ENCODE assay signal across 1 cellular context in genomic region chr1:26412180-26412840, GRCh38.
A peak's percentile ranks its signal among the peaks of the same experiment; 100 is the strongest.
TF ChIP-seq lines count a peak whose summit lies in the region.

No MANE protein-coding gene starts in this region.

TF ChIP-seq in WTC11, 78 proteins besides CTCF, POLR2A, EP300 and RAD21 (continued from another document and continues in another):
- TF ChIP-seq, protein P1, sequence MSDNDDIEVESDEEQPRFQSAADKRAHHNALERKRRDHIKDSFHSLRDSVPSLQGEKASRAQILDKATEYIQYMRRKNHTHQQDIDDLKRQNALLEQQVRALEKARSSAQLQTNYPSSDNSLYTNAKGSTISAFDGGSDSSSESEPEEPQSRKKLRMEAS (CRISPR knock-in tag; IDR thresholded peaks at IDR 0.05) = no peak
- TF ChIP-seq ZNF396 (CRISPR knock-in tag; IDR thresholded peaks at IDR 0.05; ENCODE audit: borderline replicate concordance) = no peak
- TF ChIP-seq ZNF138 (CRISPR knock-in tag; conservative IDR thresholded peaks at IDR 0.05) = no peak
- TF ChIP-seq GTF2I (CRISPR knock-in tag; conservative IDR thresholded peaks at IDR 0.05) = no peak
- no peak; the same call in 1 of the 2 replicates for TF ChIP-seq ZNF219 (CRISPR knock-in tag; IDR thresholded peaks at IDR 0.05; ENCODE audit: borderline replicate concordance)
- no peak; the same call in 1 of the 2 replicates for TF ChIP-seq NR3C1 (CRISPR knock-in tag; conservative IDR thresholded peaks at IDR 0.05; ENCODE audit: low read depth)
- no peak for TF ChIP-seq ATF2 (CRISPR knock-in tag; IDR thresholded peaks at IDR 0.05; ENCODE audit: borderline replicate concordance, low read depth)
- no peak for TF ChIP-seq SOX15 (CRISPR knock-in tag; IDR thresholded peaks at IDR 0.05)
- TF ChIP-seq USF2 (CRISPR knock-in tag; IDR thresholded peaks at IDR 0.05) = peak; percentile 52; the same call in 1 of the 2 replicates
- no peak for TF ChIP-seq PREB (CRISPR knock-in tag; IDR thresholded peaks at IDR 0.05; ENCODE audit: borderline replicate concordance)
- no peak for TF ChIP-seq ZBTB43 (CRISPR knock-in tag; IDR thresholded peaks at IDR 0.05)
- TF ChIP-seq MXD4 (CRISPR knock-in tag; IDR thresholded peaks at IDR 0.05; ENCODE audit: borderline replicate concordance) = no peak
- no peak for TF ChIP-seq AFF4 (CRISPR knock-in tag; IDR thresholded peaks at IDR 0.05; ENCODE audit: borderline replicate concordance)
- no peak for TF ChIP-seq PRDM15 (CRISPR knock-in tag; IDR thresholded peaks at IDR 0.05)
- no peak for TF ChIP-seq TEAD4 (CRISPR knock-in tag; IDR thresholded peaks at IDR 0.05)
- no peak for TF ChIP-seq ATF1 (CRISPR knock-in tag; IDR thresholded peaks at IDR 0.05)
- TF ChIP-seq, protein P2, sequence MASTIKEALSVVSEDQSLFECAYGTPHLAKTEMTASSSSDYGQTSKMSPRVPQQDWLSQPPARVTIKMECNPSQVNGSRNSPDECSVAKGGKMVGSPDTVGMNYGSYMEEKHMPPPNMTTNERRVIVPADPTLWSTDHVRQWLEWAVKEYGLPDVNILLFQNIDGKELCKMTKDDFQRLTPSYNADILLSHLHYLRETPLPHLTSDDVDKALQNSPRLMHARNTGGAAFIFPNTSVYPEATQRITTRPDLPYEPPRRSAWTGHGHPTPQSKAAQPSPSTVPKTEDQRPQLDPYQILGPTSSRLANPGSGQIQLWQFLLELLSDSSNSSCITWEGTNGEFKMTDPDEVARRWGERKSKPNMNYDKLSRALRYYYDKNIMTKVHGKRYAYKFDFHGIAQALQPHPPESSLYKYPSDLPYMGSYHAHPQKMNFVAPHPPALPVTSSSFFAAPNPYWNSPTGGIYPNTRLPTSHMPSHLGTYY (CRISPR knock-in tag; IDR thresholded peaks at IDR 0.05) = 0 out of 2 replicates have a peak, but pooled peaks have one; percentile 22
- no peak for TF ChIP-seq CBFB (CRISPR knock-in tag; IDR thresholded peaks at IDR 0.05; ENCODE audit: low read depth)
- TF ChIP-seq, protein P3, sequence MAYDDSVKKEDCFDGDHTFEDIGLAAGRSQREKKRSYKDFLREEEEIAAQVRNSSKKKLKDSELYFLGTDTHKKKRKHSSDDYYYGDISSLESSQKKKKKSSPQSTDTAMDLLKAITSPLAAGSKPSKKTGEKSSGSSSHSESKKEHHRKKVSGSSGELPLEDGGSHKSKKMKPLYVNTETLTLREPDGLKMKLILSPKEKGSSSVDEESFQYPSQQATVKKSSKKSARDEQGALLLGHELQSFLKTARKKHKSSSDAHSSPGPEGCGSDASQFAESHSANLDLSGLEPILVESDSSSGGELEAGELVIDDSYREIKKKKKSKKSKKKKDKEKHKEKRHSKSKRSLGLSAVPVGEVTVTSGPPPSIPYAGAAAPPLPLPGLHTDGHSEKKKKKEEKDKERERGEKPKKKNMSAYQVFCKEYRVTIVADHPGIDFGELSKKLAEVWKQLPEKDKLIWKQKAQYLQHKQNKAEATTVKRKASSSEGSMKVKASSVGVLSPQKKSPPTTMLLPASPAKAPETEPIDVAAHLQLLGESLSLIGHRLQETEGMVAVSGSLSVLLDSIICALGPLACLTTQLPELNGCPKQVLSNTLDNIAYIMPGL (CRISPR knock-in tag; IDR thresholded peaks at IDR 0.05) = no peak
- no peak for TF ChIP-seq ZNF317 (CRISPR knock-in tag; IDR thresholded peaks at IDR 0.05; ENCODE audit: borderline replicate concordance, low read depth)
- peak; percentile 64; the same call in 1 of the 2 replicates for TF ChIP-seq ZBTB21 (CRISPR knock-in tag; IDR thresholded peaks at IDR 0.05; ENCODE audit: borderline replicate concordance)
- TF ChIP-seq ZMAT4 (CRISPR knock-in tag; IDR thresholded peaks at IDR 0.05) = no peak
- TF ChIP-seq, protein P4, sequence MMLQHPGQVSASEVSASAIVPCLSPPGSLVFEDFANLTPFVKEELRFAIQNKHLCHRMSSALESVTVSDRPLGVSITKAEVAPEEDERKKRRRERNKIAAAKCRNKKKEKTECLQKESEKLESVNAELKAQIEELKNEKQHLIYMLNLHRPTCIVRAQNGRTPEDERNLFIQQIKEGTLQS (CRISPR knock-in tag; conservative IDR thresholded peaks at IDR 0.05) = no peak
- TF ChIP-seq, protein P5, sequence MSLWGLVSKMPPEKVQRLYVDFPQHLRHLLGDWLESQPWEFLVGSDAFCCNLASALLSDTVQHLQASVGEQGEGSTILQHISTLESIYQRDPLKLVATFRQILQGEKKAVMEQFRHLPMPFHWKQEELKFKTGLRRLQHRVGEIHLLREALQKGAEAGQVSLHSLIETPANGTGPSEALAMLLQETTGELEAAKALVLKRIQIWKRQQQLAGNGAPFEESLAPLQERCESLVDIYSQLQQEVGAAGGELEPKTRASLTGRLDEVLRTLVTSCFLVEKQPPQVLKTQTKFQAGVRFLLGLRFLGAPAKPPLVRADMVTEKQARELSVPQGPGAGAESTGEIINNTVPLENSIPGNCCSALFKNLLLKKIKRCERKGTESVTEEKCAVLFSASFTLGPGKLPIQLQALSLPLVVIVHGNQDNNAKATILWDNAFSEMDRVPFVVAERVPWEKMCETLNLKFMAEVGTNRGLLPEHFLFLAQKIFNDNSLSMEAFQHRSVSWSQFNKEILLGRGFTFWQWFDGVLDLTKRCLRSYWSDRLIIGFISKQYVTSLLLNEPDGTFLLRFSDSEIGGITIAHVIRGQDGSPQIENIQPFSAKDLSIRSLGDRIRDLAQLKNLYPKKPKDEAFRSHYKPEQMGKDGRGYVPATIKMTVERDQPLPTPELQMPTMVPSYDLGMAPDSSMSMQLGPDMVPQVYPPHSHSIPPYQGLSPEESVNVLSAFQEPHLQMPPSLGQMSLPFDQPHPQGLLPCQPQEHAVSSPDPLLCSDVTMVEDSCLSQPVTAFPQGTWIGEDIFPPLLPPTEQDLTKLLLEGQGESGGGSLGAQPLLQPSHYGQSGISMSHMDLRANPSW (CRISPR knock-in tag; conservative IDR thresholded peaks at IDR 0.05; ENCODE audit: low read depth) = no peak
- TF ChIP-seq SMAD4 (CRISPR knock-in tag; IDR thresholded peaks at IDR 0.05) = 0 out of 2 replicates have a peak, but pooled peaks have one; percentile 14
- TF ChIP-seq, protein P6, sequence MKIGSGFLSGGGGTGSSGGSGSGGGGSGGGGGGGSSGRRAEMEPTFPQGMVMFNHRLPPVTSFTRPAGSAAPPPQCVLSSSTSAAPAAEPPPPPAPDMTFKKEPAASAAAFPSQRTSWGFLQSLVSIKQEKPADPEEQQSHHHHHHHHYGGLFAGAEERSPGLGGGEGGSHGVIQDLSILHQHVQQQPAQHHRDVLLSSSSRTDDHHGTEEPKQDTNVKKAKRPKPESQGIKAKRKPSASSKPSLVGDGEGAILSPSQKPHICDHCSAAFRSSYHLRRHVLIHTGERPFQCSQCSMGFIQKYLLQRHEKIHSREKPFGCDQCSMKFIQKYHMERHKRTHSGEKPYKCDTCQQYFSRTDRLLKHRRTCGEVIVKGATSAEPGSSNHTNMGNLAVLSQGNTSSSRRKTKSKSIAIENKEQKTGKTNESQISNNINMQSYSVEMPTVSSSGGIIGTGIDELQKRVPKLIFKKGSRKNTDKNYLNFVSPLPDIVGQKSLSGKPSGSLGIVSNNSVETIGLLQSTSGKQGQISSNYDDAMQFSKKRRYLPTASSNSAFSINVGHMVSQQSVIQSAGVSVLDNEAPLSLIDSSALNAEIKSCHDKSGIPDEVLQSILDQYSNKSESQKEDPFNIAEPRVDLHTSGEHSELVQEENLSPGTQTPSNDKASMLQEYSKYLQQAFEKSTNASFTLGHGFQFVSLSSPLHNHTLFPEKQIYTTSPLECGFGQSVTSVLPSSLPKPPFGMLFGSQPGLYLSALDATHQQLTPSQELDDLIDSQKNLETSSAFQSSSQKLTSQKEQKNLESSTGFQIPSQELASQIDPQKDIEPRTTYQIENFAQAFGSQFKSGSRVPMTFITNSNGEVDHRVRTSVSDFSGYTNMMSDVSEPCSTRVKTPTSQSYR (CRISPR knock-in tag; IDR thresholded peaks at IDR 0.05) = peak; percentile 99
- no peak for TF ChIP-seq IRF1 (CRISPR knock-in tag; IDR thresholded peaks at IDR 0.05)
